15 cellular contexts compared by ENCODE assay signal in genomic region chr18:6565336-6566081, GRCh38.
"Had no signal": no experiment of that assay in that cellular context is flagged by ENCODE, and none has a peak within 500 bp of the region (broad histone marks: within the 10 kb centered on the region; RNA-seq: fewer than 3 reads in every experiment).

No MANE protein-coding gene starts in this region.

- H3K79me2 ChIP-seq: hepatocyte had no signal

- H3K27ac Mint-ChIP-seq: activated CD4-positive, alpha-beta T cell treated with anti-CD3 and anti-CD28 coated beads for 36 hours; T-helper 17 cell had no signal

- H3K27ac ChIP-seq: adrenal gland, hepatocyte, prostate gland, right atrium auricular region, upper lobe of left lung had no signal

- H3K4me2 ChIP-seq: hepatocyte had no signal

- H3K4me1 ChIP-seq: adrenal gland, prostate gland, right atrium auricular region had no signal

- H3K36me3 Mint-ChIP-seq: activated naive CD4-positive, alpha-beta T cell treated with anti-CD3 and anti-CD28 coated beads, Interleukin-2, amount 50 U/mL, for 72 hours had no signal

- H2AFZ ChIP-seq: hepatocyte had no signal

- H3K27me3 Mint-ChIP-seq: T-helper 17 cell had no signal

- H3K4me1 Mint-ChIP-seq: activated CD4-positive, alpha-beta T cell treated with anti-CD3 and anti-CD28 coated beads for 36 hours; T-helper 17 cell had no signal

- H3K4me3 Mint-ChIP-seq: activated CD4-positive, alpha-beta T cell treated with anti-CD3 and anti-CD28 coated beads for 36 hours; neural crest cell; T-helper 17 cell had no signal

- H3K9me3 ChIP-seq: adrenal gland, prostate gland, right atrium auricular region, upper lobe of left lung had no signal

- H3K36me3 ChIP-seq: adrenal gland, prostate gland, right atrium auricular region, upper lobe of left lung had no signal

- DNase-seq: activated CD4-positive, alpha-beta T cell treated with anti-CD3 and anti-CD28 coated beads for 36 hours; activated CD4-positive, alpha-beta T cell treated with anti-CD3 and anti-CD28 coated beads, Interleukin-2, amount 50 U/mL, for 48 hours; activated gamma-delta T cell treated with Interleukin-2 at 50 U/mL for 16 hours; adrenal gland; effector CD4-positive, alpha-beta T cell; stimulated activated CD4-positive, alpha-beta T cell treated with anti-CD3 and anti-CD28 coated beads, Interleukin-2, amount 100 ng/mL, for 24 hours; stimulated activated naive CD4-positive, alpha-beta T cell treated with Interleukin-2 at 50 U/mL for 16 hours; T-helper 17 cell; upper lobe of left lung had no signal

- H3K4me3 ChIP-seq: adrenal gland, hepatocyte, lung, prostate gland, right atrium auricular region, upper lobe of left lung had no signal

- H3K27me3 ChIP-seq: adrenal gland, hepatocyte, right atrium auricular region, upper lobe of left lung had no signal
